In genomic region chr17:17175917-17176316, GRCh38 we compare ENCODE assay signal across 12 cellular contexts. TPM values are rescaled to one million over a fixed set of nuclear protein-coding genes. Genes with fewer than 3 reads are reported as not detected.
DNase-seq lines count a peak whose midpoint lies in the region; ATAC-seq and TF ChIP-seq lines count a peak whose summit lies in the region.
"Had no signal": no experiment of that assay in that cellular context is flagged by ENCODE, and none has a peak within 500 bp of the region (broad histone marks: within the 10 kb centered on the region; RNA-seq: fewer than 3 reads in every experiment).

No MANE protein-coding gene starts in this region.

- no peaks in the 10 kb centered on the region for H3K4me1 ChIP-seq in osteoblast (ENCODE audit: insufficient read depth, low read length)

- H2AFZ ChIP-seq in osteoblast (ENCODE audit: low read length) = no peak overlapping the region

- peaks cover 56% of the 10 kb centered on the region for H3K36me3 Mint-ChIP-seq in activated CD8-positive, alpha-beta memory T cell treated with anti-CD3 and anti-CD28 coated beads, Interleukin-2, amount 10 ng/mL, durations not matched to agents 7 days and 5 days
- peaks cover 47% of the 10 kb centered on the region for H3K36me3 Mint-ChIP-seq in activated T-helper 1 cell treated with anti-CD3 and anti-CD28 coated beads, Interleukin-12 subunit alpha, Interleukin-12 subunit beta, Interleukin-2, Interleukin-4 antibody, amounts not matched to agents 30 ng/mL and 10 ng/mL and 1 ng/mL, durations not matched to agents 14 hours and 24 hours and 36 hours (ENCODE audit: low read depth)

- DNase-seq in activated CD8-positive, alpha-beta memory T cell treated with anti-CD3 and anti-CD28 coated beads, Interleukin-2, amount 10 ng/mL, durations not matched to agents 7 days and 5 days = no peak
- DNase-seq in activated CD8-positive, alpha-beta memory T cell treated with anti-CD3 and anti-CD28 coated beads for 24 hours = no peak
- DNase-seq in activated T-helper 1 cell treated with anti-CD3 and anti-CD28 coated beads, Interleukin-12 subunit alpha, Interleukin-12 subunit beta, Interleukin-2, Interleukin-4 antibody, amounts not matched to agents 30 ng/mL and 10 ng/mL and 1 ng/mL, durations not matched to agents 14 hours and 24 hours and 36 hours (ENCODE audit: low spot score) = no peak
- DNase-seq in osteoblast (ENCODE audit: insufficient read length, low spot score, missing footprints) (peak; percentile 9), NCI-H2107 treated with DMSO at 0.1 percent for 48 hours (lab: John Stamatoyannopoulos, UW; ENCODE audit: unreplicated experiment) (no peak)
- DNase-seq: NCI-H526 treated with DMSO at 0.1 percent for 48 hours, nucleus accumbens, RPMI8226 had no signal

- H3K27ac ChIP-seq in osteoblast (ENCODE audit: low read depth, low read length) = no peak overlapping the region

- H3K36me3 ChIP-seq in osteoblast (ENCODE audit: insufficient read depth, low read length) = peaks cover 98% of the 10 kb centered on the region

- no peaks in the 10 kb centered on the region for H3K27me3 ChIP-seq in osteoblast (ENCODE audit: insufficient read depth, low read length)

- H3K4me1 Mint-ChIP-seq in activated CD8-positive, alpha-beta memory T cell treated with anti-CD3 and anti-CD28 coated beads, Interleukin-2, amount 10 ng/mL, durations not matched to agents 7 days and 5 days = peaks cover 90% of the 10 kb centered on the region
- peaks cover 73% of the 10 kb centered on the region for H3K4me1 Mint-ChIP-seq in activated T-helper 1 cell treated with anti-CD3 and anti-CD28 coated beads, Interleukin-12 subunit alpha, Interleukin-12 subunit beta, Interleukin-2, Interleukin-4 antibody, amounts not matched to agents 30 ng/mL and 10 ng/mL and 1 ng/mL, durations not matched to agents 14 hours and 24 hours and 36 hours (ENCODE audit: low read depth)

- ATAC-seq in activated CD8-positive, alpha-beta memory T cell treated with anti-CD3 and anti-CD28 coated beads, Interleukin-2, amount 10 ng/mL, durations not matched to agents 7 days and 5 days = no peak
- ATAC-seq in HG03378 (IDR thresholded peaks at IDR 0.05; ENCODE audit: unreplicated experiment) (peak; percentile 45), HG02973 (IDR thresholded peaks at IDR 0.05; ENCODE audit: unreplicated experiment) (no peak), GM18870 (IDR thresholded peaks at IDR 0.05; ENCODE audit: unreplicated experiment) (no peak)
- ATAC-seq: K562 had no signal

- TF ChIP-seq CTCF in osteoblast (IDR thresholded peaks at IDR 0.05; ENCODE audit: extremely low read depth, low read depth, low read length) = no peak

- CTCF ChIA-PET in activated CD8-positive, alpha-beta memory T cell treated with anti-CD3 and anti-CD28 coated beads, Interleukin-2, amount 10 ng/mL, durations not matched to agents 7 days and 5 days (lab: Charles Lee) = interaction anchor here (0.9 to 1.3 kb wide), 2 partner anchors 10 to 184 kb away, joined by 3 read pairs; no protein-coding TSS in a partner anchor

- no peak overlapping the region for H3K4me3 Mint-ChIP-seq in activated CD8-positive, alpha-beta memory T cell treated with anti-CD3 and anti-CD28 coated beads, Interleukin-2, amount 10 ng/mL, durations not matched to agents 7 days and 5 days
- H3K4me3 Mint-ChIP-seq in activated T-helper 1 cell treated with anti-CD3 and anti-CD28 coated beads, Interleukin-12 subunit alpha, Interleukin-12 subunit beta, Interleukin-2, Interleukin-4 antibody, amounts not matched to agents 30 ng/mL and 10 ng/mL and 1 ng/mL, durations not matched to agents 14 hours and 24 hours and 36 hours = peak overlapping the region; percentile 67

- H3K27me3 Mint-ChIP-seq in activated CD8-positive, alpha-beta memory T cell treated with anti-CD3 and anti-CD28 coated beads, Interleukin-2, amount 10 ng/mL, durations not matched to agents 7 days and 5 days = no peaks in the 10 kb centered on the region
- no peaks in the 10 kb centered on the region for H3K27me3 Mint-ChIP-seq in activated T-helper 1 cell treated with anti-CD3 and anti-CD28 coated beads, Interleukin-12 subunit alpha, Interleukin-12 subunit beta, Interleukin-2, Interleukin-4 antibody, amounts not matched to agents 30 ng/mL and 10 ng/mL and 1 ng/mL, durations not matched to agents 14 hours and 24 hours and 36 hours (ENCODE audit: insufficient read depth)

- intact Hi-C loops in activated T-helper 1 cell treated with anti-CD3 and anti-CD28 coated beads, Interleukin-12 subunit alpha, Interleukin-12 subunit beta, Interleukin-2, Interleukin-4 antibody, amounts not matched to agents 30 ng/mL and 10 ng/mL and 1 ng/mL, durations not matched to agents 14 hours and 24 hours and 36 hours (cut with micrococcal nuclease) = no loop called here

- H3K27ac Mint-ChIP-seq in activated CD8-positive, alpha-beta memory T cell treated with anti-CD3 and anti-CD28 coated beads, Interleukin-2, amount 10 ng/mL, durations not matched to agents 7 days and 5 days = peak overlapping the region; percentile 64
- peak overlapping the region; percentile 87 for H3K27ac Mint-ChIP-seq in activated T-helper 1 cell treated with anti-CD3 and anti-CD28 coated beads, Interleukin-12 subunit alpha, Interleukin-12 subunit beta, Interleukin-2, Interleukin-4 antibody, amounts not matched to agents 30 ng/mL and 10 ng/mL and 1 ng/mL, durations not matched to agents 14 hours and 24 hours and 36 hours

- H3K9me3 Mint-ChIP-seq in activated CD8-positive, alpha-beta memory T cell treated with anti-CD3 and anti-CD28 coated beads, Interleukin-2, amount 10 ng/mL, durations not matched to agents 7 days and 5 days (ENCODE audit: low read depth) = no peaks in the 10 kb centered on the region
- H3K9me3 Mint-ChIP-seq in activated T-helper 1 cell treated with anti-CD3 and anti-CD28 coated beads, Interleukin-12 subunit alpha, Interleukin-12 subunit beta, Interleukin-2, Interleukin-4 antibody, amounts not matched to agents 30 ng/mL and 10 ng/mL and 1 ng/mL, durations not matched to agents 14 hours and 24 hours and 36 hours = no peaks in the 10 kb centered on the region

- peaks cover 20% of the 10 kb centered on the region for H4K20me1 ChIP-seq in osteoblast (ENCODE audit: insufficient read depth, low read length)

- H3K79me2 ChIP-seq in osteoblast (ENCODE audit: insufficient read depth, low read length) = peaks cover 4% of the 10 kb centered on the region

- H3K4me3 ChIP-seq in osteoblast (ENCODE audit: insufficient read depth, low read length) = no peak overlapping the region
- H3K4me3 ChIP-seq: K562 had no signal

- H3K9me3 ChIP-seq in osteoblast (ENCODE audit: low read depth, low read length) = no peaks in the 10 kb centered on the region

- H3K4me2 ChIP-seq in osteoblast (ENCODE audit: insufficient read depth, low read length) = no peak overlapping the region

RNA-seq across cellular contexts. Expression of gene PLD6, which starts 30.2 kb away (rescaled TPM):
- total RNA-seq in activated CD8-positive, alpha-beta memory T cell treated with anti-CD3 and anti-CD28 coated beads, Interleukin-2, amount 10 ng/mL, durations not matched to agents 7 days and 5 days = 10 to 100 TPM in 1 of 2 experiments, 1 to 10 TPM in 1; 5.2 to 12.5 TPM
- total RNA-seq in activated T-helper 1 cell treated with anti-CD3 and anti-CD28 coated beads, Interleukin-12 subunit alpha, Interleukin-12 subunit beta, Interleukin-2, Interleukin-4 antibody, amounts not matched to agents 30 ng/mL and 10 ng/mL and 1 ng/mL, durations not matched to agents 14 hours and 24 hours and 36 hours = 18.5 and 20.5 TPM in 2 replicates
- 1.4 and 2.7 TPM in 2 replicates for total RNA-seq in osteoblast
